9 cellular contexts compared by ENCODE assay signal in the genomic region with DNA sequence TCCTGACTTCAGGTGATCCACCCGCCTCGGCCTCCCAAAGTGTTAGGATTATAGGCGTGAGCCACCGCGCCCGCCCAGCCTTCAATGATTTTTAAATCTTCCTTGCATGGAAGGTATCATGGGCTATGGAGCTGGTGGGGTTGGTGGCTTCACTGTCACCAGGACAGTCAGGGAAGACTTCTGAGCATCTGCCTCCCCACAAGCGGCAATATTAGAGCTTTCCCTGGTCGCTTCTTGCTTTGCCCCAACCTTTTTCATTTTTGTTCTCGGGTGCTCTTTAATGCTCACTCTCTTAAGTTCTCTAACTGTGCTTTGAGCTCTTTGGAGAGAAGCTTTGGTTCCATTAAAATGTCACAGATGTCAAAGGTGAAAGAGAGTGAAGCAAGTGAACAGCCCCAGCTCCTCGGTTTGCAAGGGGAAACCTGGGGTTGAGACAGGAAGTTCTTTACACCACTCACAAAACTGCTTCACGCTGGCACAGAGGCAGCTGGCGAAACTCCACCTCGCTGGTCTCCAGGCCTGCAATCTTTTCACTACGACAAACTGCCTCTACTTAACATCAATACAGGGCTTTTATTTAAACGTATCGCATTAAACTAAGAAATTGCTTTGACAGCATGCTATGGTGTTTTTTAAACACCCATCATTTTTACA.
A peak's percentile ranks its signal among the peaks of the same experiment; 100 is the strongest.
DNase-seq lines count a peak whose midpoint lies in the region; ATAC-seq and FAIRE-seq lines count a peak whose summit lies in the region.
"Had no signal": no experiment of that assay in that cellular context is flagged by ENCODE, and none has a peak within 500 bp of the region (broad histone marks: within the 10 kb centered on the region; RNA-seq: fewer than 3 reads in every experiment).

No MANE protein-coding gene starts in this region.

- no peaks in the 10 kb centered on the region for H3K27me3 ChIP-seq in small intestine (ENCODE audit: control insufficient read depth in 2 of 2, insufficient read depth in 2 of 2, low read length in 2 of 2)

- no peak overlapping the region for H3K4me3 ChIP-seq in small intestine (ENCODE audit: low read depth in 1 of 2, low read length in 2 of 2)

- H3K27ac ChIP-seq in small intestine (ENCODE audit: low read depth in 1 of 2, low read length in 1 of 2), result no peak overlapping the region

- peaks cover 0 to 2% of the 10 kb centered on the region in 2 donors for H3K4me1 ChIP-seq in small intestine (ENCODE audit: control insufficient read depth in 2 of 2, insufficient read depth in 1 of 2, low read depth in 1 of 2, low read length in 1 of 2)

- 65 to 70% (median 65%) methylated on average over 16 of the region's 16 CpGs for WGBS in small intestine, 3 donors

- peaks cover 0 to 9% of the 10 kb centered on the region in 2 donors for H3K36me3 ChIP-seq in small intestine (ENCODE audit: control insufficient read depth in 2 of 2, insufficient read depth in 2 of 2, low read length in 2 of 2)

- DNase-seq in NOMO-1 treated with DMSO at 0.1 percent for 48 hours (lab: John Stamatoyannopoulos, UW; ENCODE audit: unreplicated experiment) (peak; percentile 27), NOMO-1 treated with dmso at 0.1 percent for 144 hours (lab: John Stamatoyannopoulos, UW; ENCODE audit: unreplicated experiment) (no peak), NCI-H2029 treated with DMSO at 0.1 percent for 48 hours (lab: John Stamatoyannopoulos, UW) (peak; percentile 6), iris pigment epithelial cell (ENCODE audit: low read depth) (peak; percentile 16), small intestine (no peak), frontal cortex (ENCODE audit: low spot score in 2 of 2) (no peak)
- DNase-seq: NCI-H146 had no signal

- FAIRE-seq in small intestine (lab: Jason Lieb, UNC), result no peak
- no peak for FAIRE-seq in frontal cortex (lab: Jason Lieb, UNC)

- peak; percentile 92 for ATAC-seq in GM21723 (IDR thresholded peaks at IDR 0.05; ENCODE audit: unreplicated experiment)
- ATAC-seq in HG02973 (IDR thresholded peaks at IDR 0.05; ENCODE audit: unreplicated experiment), result no peak

- no peaks in the 10 kb centered on the region for H3K9me3 ChIP-seq in small intestine (ENCODE audit: control insufficient read depth, low read depth)

Comparison
In these comparisons a context has a peak if more than half of its experiments do, and no peak if none do; other contexts are left out.
1. DNase-seq: peak in NOMO-1 treated with DMSO at 0.1 percent for 48 hours (single experiment), NCI-H2029 treated with DMSO at 0.1 percent for 48 hours (single experiment) and iris pigment epithelial cell (single experiment); none in NOMO-1 treated with dmso at 0.1 percent for 144 hours (single experiment), small intestine (single experiment) and frontal cortex (0 of 2).